ENCODE assay signal across 18 cellular contexts in the genomic region with DNA sequence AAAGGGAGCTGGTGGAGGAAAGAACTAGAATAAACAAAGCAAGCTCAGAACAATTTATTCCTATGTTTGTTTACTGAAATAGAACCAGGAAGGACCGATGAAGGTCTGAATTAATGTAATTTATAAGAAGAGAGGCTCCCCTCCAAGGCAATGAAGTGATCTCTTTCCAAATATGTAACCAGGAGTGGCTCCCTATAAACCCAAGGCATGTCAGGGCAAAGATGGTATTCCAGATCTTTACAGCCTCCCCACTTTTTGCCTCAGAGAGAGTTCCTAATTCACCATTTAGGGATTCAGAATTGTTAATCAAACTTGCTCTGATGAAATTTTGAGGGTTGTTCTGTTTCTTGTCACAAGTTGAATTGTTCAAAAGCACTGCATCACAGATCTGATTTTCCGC.
A peak's percentile ranks its signal among the peaks of the same experiment; 100 is the strongest.
DNase-seq lines count a peak whose midpoint lies in the region; ATAC-seq and TF ChIP-seq lines count a peak whose summit lies in the region.
"Had no signal": no experiment of that assay in that cellular context is flagged by ENCODE, and none has a peak within 500 bp of the region (broad histone marks: within the 10 kb centered on the region; RNA-seq: fewer than 3 reads in every experiment).

No MANE protein-coding gene starts in this region.

- ATAC-seq in GM23338, result no peak
- no peak for ATAC-seq in psoas muscle
- no peak for ATAC-seq in HG03520 (IDR thresholded peaks at IDR 0.05; ENCODE audit: unreplicated experiment)

- peaks cover 3% of the 10 kb centered on the region; the same call in 1 of the 3 replicates for H3K9me3 Mint-ChIP-seq in GM23338

- H3K79me2 ChIP-seq in GM23338 (replicated peaks; ENCODE audit: insufficient read depth) (no peaks in the 10 kb centered on the region), hepatocyte (no peaks in the 10 kb centered on the region)

- no peak overlapping the region for H3K27ac ChIP-seq in GM23338 (ENCODE audit: low read depth)
- peak overlapping the region; percentile 5; the same call in 1 of the 2 replicates for H3K27ac ChIP-seq in VCaP
- H3K27ac ChIP-seq in hepatocyte, result peak overlapping the region; percentile 75
- peak overlapping the region; percentile 28 to 35 for H3K27ac ChIP-seq in prostate gland
- no peak overlapping the region for H3K27ac ChIP-seq in psoas muscle
- H3K27ac ChIP-seq: HL-60, Peyer's patch had no signal

- H3K27me3 ChIP-seq in GM23338 (ENCODE audit: insufficient read depth) (no peaks in the 10 kb centered on the region), hepatocyte (no peaks in the 10 kb centered on the region), prostate gland (replicated peaks; ENCODE audit: insufficient read depth) (no peaks in the 10 kb centered on the region), psoas muscle (ENCODE audit: insufficient read depth in 3 of 3, low read length in 2 of 3) (no peaks in the 10 kb centered on the region)
- H3K27me3 ChIP-seq: MG63, Peyer's patch had no signal

- peaks cover 12% of the 10 kb centered on the region; the same call in 2 of the 3 replicates for H3K4me1 Mint-ChIP-seq in GM23338
- H3K4me1 Mint-ChIP-seq: CD4-positive, alpha-beta memory T cell had no signal

- no peak for TF ChIP-seq POLR2A in prostate gland (IDR thresholded peaks at IDR 0.05)

- no peak overlapping the region for H3K27ac Mint-ChIP-seq in GM23338
- H3K27ac Mint-ChIP-seq: CD4-positive, alpha-beta memory T cell had no signal

- no peaks in the 10 kb centered on the region for H3K27me3 Mint-ChIP-seq in GM23338 (ENCODE audit: insufficient read depth, low read depth, poor library complexity)
- H3K27me3 Mint-ChIP-seq: CD4-positive, alpha-beta memory T cell had no signal

- H3F3A ChIP-seq in GM23338 (replicated peaks; ENCODE audit: low read depth), result no peaks in the 10 kb centered on the region

- intact Hi-C loops in prostate gland (cut with DNase I), result no loop called here
- intact Hi-C loops in psoas muscle (cut with DNase I), result no loop called here

- H3K4me2 ChIP-seq in GM23338, result no peak overlapping the region
- peak overlapping the region; percentile 32 for H3K4me2 ChIP-seq in hepatocyte

- DNase-seq in GM23338 (ENCODE audit: low spot score) (no peak), hepatocyte (ENCODE audit: low spot score) (no peak), prostate gland (ENCODE audit: low spot score) (peak; percentile 57), psoas muscle (no peak), cerebellar cortex (ENCODE audit: low spot score) (no peak), glomerular visceral epithelial cell (ENCODE audit: extremely low spot score) (no peak)
- DNase-seq: CD4-positive, alpha-beta memory T cell; DMS 273 treated with DMSO at 0.1 percent for 48 hours; KBM-7; MG63; NCI-H1105 treated with DMSO at 0.1 percent for 48 hours; NCI-H187 treated with DMSO at 0.1 percent for 48 hours; NCI-H2171; Peyer's patch; SIG-M5 had no signal

- no peaks in the 10 kb centered on the region; the same call in 2 of the 3 replicates for H3K36me3 Mint-ChIP-seq in GM23338 (ENCODE audit: low read depth)
- H3K36me3 Mint-ChIP-seq: CD4-positive, alpha-beta memory T cell had no signal

- H3K4me3 ChIP-seq in GM23338, result no peak overlapping the region
- H3K4me3 ChIP-seq in hepatocyte, result no peak overlapping the region
- H3K4me3 ChIP-seq in prostate gland, result no peak overlapping the region
- no peak overlapping the region for H3K4me3 ChIP-seq in psoas muscle
- H3K4me3 ChIP-seq: MG63, Peyer's patch had no signal

- WGBS in hepatocyte (ENCODE audit: low lambda C conversion rate, missing lambda C conversion rate), result 75% methylated on average over 2 of the region's 2 CpGs
- WGBS in prostate gland, result 29% methylated on average over 2 of the region's 2 CpGs
- 60 to 65% (median 61%) methylated on average over 2 of the region's 2 CpGs for WGBS in psoas muscle, 3 donors

- peak overlapping the region; percentile 29 for H2AFZ ChIP-seq in GM23338
- no peak overlapping the region for H2AFZ ChIP-seq in hepatocyte

- no peak overlapping the region for H3K4me3 Mint-ChIP-seq in GM23338
- H3K4me3 Mint-ChIP-seq: CD4-positive, alpha-beta memory T cell had no signal

- H4K20me1 ChIP-seq in GM23338 (replicated peaks; ENCODE audit: insufficient read depth) (no peaks in the 10 kb centered on the region), hepatocyte (ENCODE audit: insufficient read depth, poor library complexity, severe bottlenecking) (no peaks in the 10 kb centered on the region)

- H3K4me1 ChIP-seq in GM23338 (ENCODE audit: insufficient read depth), result peaks cover 7% of the 10 kb centered on the region; the same call in 1 of the 2 replicates
- H3K4me1 ChIP-seq in hepatocyte (ENCODE audit: insufficient read depth), result peaks cover 42% of the 10 kb centered on the region
- no peaks in the 10 kb centered on the region for H3K4me1 ChIP-seq in prostate gland (replicated peaks)
- H3K4me1 ChIP-seq in psoas muscle, result peaks cover 11% of the 10 kb centered on the region

- no peak for TF ChIP-seq CTCF in GM23338 (conservative IDR thresholded peaks at IDR 0.05; ENCODE audit: low read depth in 2 of 2)
- TF ChIP-seq CTCF in VCaP (conservative IDR thresholded peaks at IDR 0.05), result no peak
- no peak for TF ChIP-seq CTCF in hepatocyte (IDR thresholded peaks at IDR 0.05; ENCODE audit: poor library complexity)
- TF ChIP-seq CTCF in prostate gland (IDR thresholded peaks at IDR 0.05), result no peak
- no peak for TF ChIP-seq CTCF in psoas muscle (IDR thresholded peaks at IDR 0.05)

- H3K9me3 ChIP-seq in hepatocyte (ENCODE audit: low read depth), result no peaks in the 10 kb centered on the region
- H3K9me3 ChIP-seq in prostate gland, result no peaks in the 10 kb centered on the region
- H3K9me3 ChIP-seq in psoas muscle, result no peaks in the 10 kb centered on the region
- H3K9me3 ChIP-seq: MG63, Peyer's patch had no signal

- no peaks in the 10 kb centered on the region for H3K36me3 ChIP-seq in GM23338 (ENCODE audit: insufficient read depth)
- no peaks in the 10 kb centered on the region for H3K36me3 ChIP-seq in hepatocyte (replicated peaks; ENCODE audit: insufficient read depth, low read depth)
- H3K36me3 ChIP-seq in prostate gland, result no peaks in the 10 kb centered on the region
- no peaks in the 10 kb centered on the region for H3K36me3 ChIP-seq in psoas muscle (ENCODE audit: insufficient read depth in 1 of 2, low read depth in 1 of 2)
- H3K36me3 ChIP-seq: MG63, Peyer's patch had no signal

- 0 out of 2 replicates have a peak, but pooled peaks cover 6% of the 10 kb centered on the region for H3K9me2 ChIP-seq in GM23338 (ENCODE audit: insufficient read depth)
- no peaks in the 10 kb centered on the region for H3K9me2 ChIP-seq in hepatocyte (replicated peaks; ENCODE audit: insufficient read depth)

TF ChIP-seq in GM23338, 12 proteins besides CTCF, POLR2A, EP300 and RAD21:
- TF ChIP-seq NANOG (IDR thresholded peaks at IDR 0.05; ENCODE audit: borderline replicate concordance) (no peak), EZH2 (IDR thresholded peaks at IDR 0.05; ENCODE audit: low read depth, unreplicated experiment) (no peak), CREB1 (CRISPR knock-in tag; IDR thresholded peaks at IDR 0.05; ENCODE audit: low read depth) (no peak), REST (IDR thresholded peaks at IDR 0.05; ENCODE audit: unreplicated experiment) (no peak), POLR2AphosphoS5 (IDR thresholded peaks at IDR 0.05; ENCODE audit: low read depth) (no peak), EZH2phosphoT487 (IDR thresholded peaks at IDR 0.05; ENCODE audit: unreplicated experiment) (no peak), ZNF114 (CRISPR knock-in tag; IDR thresholded peaks at IDR 0.05) (no peak)
- TF ChIP-seq, protein P1, sequence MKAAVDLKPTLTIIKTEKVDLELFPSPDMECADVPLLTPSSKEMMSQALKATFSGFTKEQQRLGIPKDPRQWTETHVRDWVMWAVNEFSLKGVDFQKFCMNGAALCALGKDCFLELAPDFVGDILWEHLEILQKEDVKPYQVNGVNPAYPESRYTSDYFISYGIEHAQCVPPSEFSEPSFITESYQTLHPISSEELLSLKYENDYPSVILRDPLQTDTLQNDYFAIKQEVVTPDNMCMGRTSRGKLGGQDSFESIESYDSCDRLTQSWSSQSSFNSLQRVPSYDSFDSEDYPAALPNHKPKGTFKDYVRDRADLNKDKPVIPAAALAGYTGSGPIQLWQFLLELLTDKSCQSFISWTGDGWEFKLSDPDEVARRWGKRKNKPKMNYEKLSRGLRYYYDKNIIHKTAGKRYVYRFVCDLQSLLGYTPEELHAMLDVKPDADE (IDR thresholded peaks at IDR 0.05), result no peak

Comparison
In these comparisons a context has a peak if more than half of its experiments do, and no peak if none do; other contexts are left out.
1. H3K27ac ChIP-seq: peak in VCaP (single experiment), hepatocyte (single experiment) and prostate gland (2 of 2); none in GM23338 (single experiment) and psoas muscle (single experiment).